Comparison of ENCODE assay signal across 17 cellular contexts in the genomic region with DNA sequence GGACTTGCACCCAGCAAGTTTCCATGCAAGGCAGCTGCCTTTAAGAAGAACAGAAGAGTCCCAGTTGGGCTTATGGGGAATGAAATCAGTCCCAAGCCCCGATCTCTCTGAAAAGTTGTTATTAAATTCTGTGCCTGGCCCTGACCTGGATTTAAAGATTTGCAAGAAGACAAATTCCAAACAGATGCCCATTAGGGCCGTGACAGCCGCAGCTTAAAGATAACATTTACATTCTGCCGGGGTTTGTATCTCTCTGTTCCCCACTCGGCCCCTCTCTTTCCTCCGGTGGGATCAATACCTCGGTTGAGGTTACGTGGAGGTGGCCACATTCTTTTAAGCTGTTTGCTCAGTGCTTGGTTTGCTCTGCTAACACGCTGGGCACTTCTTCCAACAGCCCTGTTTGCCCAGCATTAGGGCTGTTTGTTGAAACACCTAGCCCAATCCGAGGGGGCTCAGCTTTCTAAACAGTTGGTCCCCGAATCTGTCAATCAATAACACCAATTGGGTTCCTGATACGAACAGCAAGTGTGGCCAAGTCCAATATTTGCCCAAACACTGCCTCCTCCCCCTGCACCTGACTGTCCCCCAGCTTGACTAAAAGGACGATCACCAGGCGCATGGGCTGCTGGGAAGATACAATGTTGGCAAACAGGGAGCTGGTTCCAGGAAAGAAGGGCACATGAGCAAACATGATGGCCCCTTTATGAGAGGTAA.
DNase-seq lines count a peak whose midpoint lies in the region; ATAC-seq and FAIRE-seq lines count a peak whose summit lies in the region.
"Had no signal": no experiment of that assay in that cellular context is flagged by ENCODE, and none has a peak within 500 bp of the region (broad histone marks: within the 10 kb centered on the region; RNA-seq: fewer than 3 reads in every experiment).

No MANE protein-coding gene starts in this region.

- no peak overlapping the region for H2AFZ ChIP-seq in GM23248

- no peak overlapping the region for H3K4me3 Mint-ChIP-seq in T-helper 2 cell treated with Interferon-gamma antibody and Interleukin-4, amounts not matched to agents 5 μg/mL and 100 μg/mL, for 36 hours
- H3K4me3 Mint-ChIP-seq: activated CD8-positive, alpha-beta memory T cell treated with anti-CD3 and anti-CD28 coated beads, Interleukin-2, amount 10 ng/mL, durations not matched to agents 7 days and 5 days had no signal

- no peaks in the 10 kb centered on the region for H3K36me3 Mint-ChIP-seq in T-helper 2 cell treated with Interferon-gamma antibody and Interleukin-4, amounts not matched to agents 5 μg/mL and 100 μg/mL, for 36 hours (ENCODE audit: low read depth)
- H3K36me3 Mint-ChIP-seq: activated CD8-positive, alpha-beta memory T cell treated with anti-CD3 and anti-CD28 coated beads, Interleukin-2, amount 10 ng/mL, durations not matched to agents 7 days and 5 days had no signal

- peak overlapping the region; percentile 22 for H3K4me3 ChIP-seq in endocrine pancreas (ENCODE audit: control insufficient read depth, insufficient read depth, low read length)
- no peak overlapping the region for H3K4me3 ChIP-seq in small intestine (ENCODE audit: low read depth in 1 of 2, low read length in 2 of 2)
- no peak overlapping the region for H3K4me3 ChIP-seq in GM23248
- H3K4me3 ChIP-seq: tibial nerve had no signal

- H3K79me2 ChIP-seq in GM23248 (ENCODE audit: insufficient read depth) = no peaks in the 10 kb centered on the region

- in situ Hi-C loops in GM23248 (cut with MboI) = no loop called here

- no peak overlapping the region for H3K4me2 ChIP-seq in GM23248 (ENCODE audit: unreplicated experiment)
- H3K4me2 ChIP-seq: KMS-11 had no signal

- H3K36me3 ChIP-seq in endocrine pancreas (ENCODE audit: control insufficient read depth, insufficient read depth, low read length) = no peaks in the 10 kb centered on the region
- H3K36me3 ChIP-seq in small intestine (ENCODE audit: control insufficient read depth in 2 of 2, insufficient read depth in 2 of 2, low read length in 2 of 2) = no peaks in the 10 kb centered on the region
- no peaks in the 10 kb centered on the region for H3K36me3 ChIP-seq in GM23248 (ENCODE audit: low read depth)
- H3K36me3 ChIP-seq: tibial nerve had no signal

- FAIRE-seq in small intestine (lab: Jason Lieb, UNC) = no peak

- no peaks in the 10 kb centered on the region for H3K4me1 Mint-ChIP-seq in T-helper 2 cell treated with Interferon-gamma antibody and Interleukin-4, amounts not matched to agents 5 μg/mL and 100 μg/mL, for 36 hours (ENCODE audit: low read depth)
- H3K4me1 Mint-ChIP-seq: activated CD8-positive, alpha-beta memory T cell treated with anti-CD3 and anti-CD28 coated beads, Interleukin-2, amount 10 ng/mL, durations not matched to agents 7 days and 5 days had no signal

- H3K27me3 ChIP-seq in endocrine pancreas (ENCODE audit: control insufficient read depth, insufficient read depth, low read length) (no peaks in the 10 kb centered on the region), small intestine (ENCODE audit: control insufficient read depth in 2 of 2, insufficient read depth in 2 of 2, low read length in 2 of 2) (peaks cover 0 to 7% of the 10 kb centered on the region in 2 donors), GM23248 (replicated peaks; ENCODE audit: insufficient read depth) (no peaks in the 10 kb centered on the region; the same call in 1 of the 2 replicates)
- H3K27me3 ChIP-seq: tibial nerve had no signal

- no peak overlapping the region for H3K27ac ChIP-seq in small intestine (ENCODE audit: low read depth in 1 of 2, low read length in 1 of 2)
- H3K27ac ChIP-seq in GM23248 = no peak overlapping the region
- H3K27ac ChIP-seq: KMS-11, tibial nerve had no signal

- H3K9me2 ChIP-seq in GM23248 (ENCODE audit: insufficient read depth) = no peaks in the 10 kb centered on the region

- H3K9me3 Mint-ChIP-seq in T-helper 2 cell treated with Interferon-gamma antibody and Interleukin-4, amounts not matched to agents 5 μg/mL and 100 μg/mL, for 36 hours = no peaks in the 10 kb centered on the region

- H3K9me3 ChIP-seq in endocrine pancreas (ENCODE audit: control insufficient read depth, low read length) (no peaks in the 10 kb centered on the region), small intestine (ENCODE audit: control insufficient read depth, low read depth) (no peaks in the 10 kb centered on the region), GM23248 (ENCODE audit: low read depth) (no peaks in the 10 kb centered on the region)
- H3K9me3 ChIP-seq: tibial nerve had no signal

- no peak for ATAC-seq in HG03565 (IDR thresholded peaks at IDR 0.05; ENCODE audit: unreplicated experiment)
- ATAC-seq: activated CD8-positive, alpha-beta memory T cell treated with anti-CD3 and anti-CD28 coated beads, Interleukin-2, amount 10 ng/mL, durations not matched to agents 7 days and 5 days had no signal

- no peaks in the 10 kb centered on the region for H4K20me1 ChIP-seq in GM23248 (ENCODE audit: insufficient read depth)

- no peak overlapping the region for H3K27ac Mint-ChIP-seq in T-helper 2 cell treated with Interferon-gamma antibody and Interleukin-4, amounts not matched to agents 5 μg/mL and 100 μg/mL, for 36 hours
- H3K27ac Mint-ChIP-seq: activated CD8-positive, alpha-beta memory T cell treated with anti-CD3 and anti-CD28 coated beads, Interleukin-2, amount 10 ng/mL, durations not matched to agents 7 days and 5 days had no signal

- H3K9ac ChIP-seq in endocrine pancreas (ENCODE audit: control insufficient read depth, insufficient read depth, low read length) (no peak overlapping the region), GM23248 (no peak overlapping the region)
- H3K9ac ChIP-seq: KMS-11 had no signal

- H3F3A ChIP-seq in GM23248 (ENCODE audit: insufficient read depth) = peaks cover 10% of the 10 kb centered on the region

- peaks cover 9% of the 10 kb centered on the region for H3K27me3 Mint-ChIP-seq in T-helper 2 cell treated with Interferon-gamma antibody and Interleukin-4, amounts not matched to agents 5 μg/mL and 100 μg/mL, for 36 hours (ENCODE audit: low read depth)

- DNase-seq in NCI-H1105 (lab: John Stamatoyannopoulos, UW) (peak; percentile 76), NCI-H345 treated with DMSO at 0.1 percent for 48 hours (lab: John Stamatoyannopoulos, UW; ENCODE audit: unreplicated experiment) (peak; percentile 20), small intestine (peak; percentile 54), GM23248 (no peak)
- DNase-seq in T-helper 2 cell treated with Interferon-gamma antibody and Interleukin-4, amounts not matched to agents 5 μg/mL and 100 μg/mL, for 36 hours (ENCODE audit: low spot score) = no peak
- DNase-seq: activated CD4-positive, CD25-positive, alpha-beta regulatory T cell treated with anti-CD3 and anti-CD28 coated beads, Interleukin-2, amount 50 U/mL, for 72 hours; activated CD8-positive, alpha-beta memory T cell treated with anti-CD3 and anti-CD28 coated beads, Interleukin-2, amount 10 ng/mL, durations not matched to agents 7 days and 5 days; activated effector memory CD4-positive, alpha-beta T cell treated with Interleukin-2 at 50 U/mL for 16 hours; DND-41; hippocampal formation; kidney glomerular epithelial cell; NCI-H1694 treated with DMSO at 0.1 percent for 48 hours; T-helper 2 cell had no signal

- H3K4me1 ChIP-seq in endocrine pancreas (ENCODE audit: control insufficient read depth, insufficient read depth, low read length) = peaks cover 6% of the 10 kb centered on the region
- H3K4me1 ChIP-seq in small intestine (ENCODE audit: control insufficient read depth in 2 of 2, insufficient read depth in 1 of 2, low read depth in 1 of 2, low read length in 1 of 2) = peaks cover 8 to 9% of the 10 kb centered on the region in 2 donors
- peaks cover 19% of the 10 kb centered on the region for H3K4me1 ChIP-seq in GM23248 (ENCODE audit: insufficient read depth)

- WGBS in small intestine, 3 donors = 29 to 58% (median 41%) methylated on average over 14 of the region's 14 CpGs
- 86 to 88% methylated on average over 14 of the region's 14 CpGs for WGBS in GM23248 (ENCODE audit: low coverage in 1 of 2, low lambda C conversion rate in 2 of 2, missing lambda C conversion rate in 2 of 2), 2 experiments

Comparison
In these comparisons a context has a peak if more than half of its experiments do, and no peak if none do; other contexts are left out.
1. DNase-seq: peak in NCI-H1105 (single experiment), NCI-H345 treated with DMSO at 0.1 percent for 48 hours (single experiment) and small intestine (single experiment); none in GM23248 (single experiment) and T-helper 2 cell treated with Interferon-gamma antibody and Interleukin-4, amounts not matched to agents 5 μg/mL and 100 μg/mL, for 36 hours (single experiment).